ENCODE assay signal across 1 cellular context in the genomic region with DNA sequence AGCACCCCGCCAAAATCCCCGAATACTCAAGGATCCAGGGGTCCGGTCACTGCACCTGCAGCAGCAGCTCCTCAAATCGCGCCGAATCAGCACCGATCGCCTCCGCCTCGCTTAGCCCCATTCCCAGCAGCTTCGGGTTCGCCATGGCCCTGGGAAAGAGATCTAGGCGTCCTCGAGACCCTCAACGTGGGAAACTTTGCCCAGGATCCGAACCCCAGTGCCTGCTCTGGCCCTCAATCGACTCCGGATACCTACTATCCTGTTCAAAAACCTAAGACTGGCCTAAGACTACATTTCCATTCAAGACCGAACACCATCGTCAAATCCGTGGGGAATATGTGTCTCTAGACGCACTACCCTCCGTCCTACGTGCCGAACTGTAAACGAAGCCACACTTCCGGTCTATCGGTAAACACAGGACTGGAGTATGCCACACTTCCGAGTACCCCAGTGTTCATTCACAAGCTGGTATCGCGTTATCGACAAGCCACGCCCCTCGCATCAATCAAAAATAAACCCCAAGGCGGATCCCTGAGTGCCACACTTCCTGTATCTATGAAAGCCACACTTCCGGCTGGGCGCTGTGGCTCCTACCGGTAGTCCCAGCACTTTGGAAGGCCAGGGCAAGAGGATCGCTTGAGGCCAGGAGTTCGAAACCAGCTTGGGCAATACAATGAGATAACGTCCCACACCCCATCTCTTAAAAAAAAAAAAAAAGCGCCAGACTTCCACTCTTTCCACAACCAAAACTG.
TF ChIP-seq lines count a peak whose summit lies in the region.

TSS of gene PIH1D1 (minus strand) at position 385 of the 752 bp plus-strand sequence. CDS start at position 145, 240 bp downstream.

TF ChIP-seq in K562, 482 proteins besides CTCF, POLR2A, EP300 and RAD21 (continued from another document and continues in another):
- TF ChIP-seq, protein P1, sequence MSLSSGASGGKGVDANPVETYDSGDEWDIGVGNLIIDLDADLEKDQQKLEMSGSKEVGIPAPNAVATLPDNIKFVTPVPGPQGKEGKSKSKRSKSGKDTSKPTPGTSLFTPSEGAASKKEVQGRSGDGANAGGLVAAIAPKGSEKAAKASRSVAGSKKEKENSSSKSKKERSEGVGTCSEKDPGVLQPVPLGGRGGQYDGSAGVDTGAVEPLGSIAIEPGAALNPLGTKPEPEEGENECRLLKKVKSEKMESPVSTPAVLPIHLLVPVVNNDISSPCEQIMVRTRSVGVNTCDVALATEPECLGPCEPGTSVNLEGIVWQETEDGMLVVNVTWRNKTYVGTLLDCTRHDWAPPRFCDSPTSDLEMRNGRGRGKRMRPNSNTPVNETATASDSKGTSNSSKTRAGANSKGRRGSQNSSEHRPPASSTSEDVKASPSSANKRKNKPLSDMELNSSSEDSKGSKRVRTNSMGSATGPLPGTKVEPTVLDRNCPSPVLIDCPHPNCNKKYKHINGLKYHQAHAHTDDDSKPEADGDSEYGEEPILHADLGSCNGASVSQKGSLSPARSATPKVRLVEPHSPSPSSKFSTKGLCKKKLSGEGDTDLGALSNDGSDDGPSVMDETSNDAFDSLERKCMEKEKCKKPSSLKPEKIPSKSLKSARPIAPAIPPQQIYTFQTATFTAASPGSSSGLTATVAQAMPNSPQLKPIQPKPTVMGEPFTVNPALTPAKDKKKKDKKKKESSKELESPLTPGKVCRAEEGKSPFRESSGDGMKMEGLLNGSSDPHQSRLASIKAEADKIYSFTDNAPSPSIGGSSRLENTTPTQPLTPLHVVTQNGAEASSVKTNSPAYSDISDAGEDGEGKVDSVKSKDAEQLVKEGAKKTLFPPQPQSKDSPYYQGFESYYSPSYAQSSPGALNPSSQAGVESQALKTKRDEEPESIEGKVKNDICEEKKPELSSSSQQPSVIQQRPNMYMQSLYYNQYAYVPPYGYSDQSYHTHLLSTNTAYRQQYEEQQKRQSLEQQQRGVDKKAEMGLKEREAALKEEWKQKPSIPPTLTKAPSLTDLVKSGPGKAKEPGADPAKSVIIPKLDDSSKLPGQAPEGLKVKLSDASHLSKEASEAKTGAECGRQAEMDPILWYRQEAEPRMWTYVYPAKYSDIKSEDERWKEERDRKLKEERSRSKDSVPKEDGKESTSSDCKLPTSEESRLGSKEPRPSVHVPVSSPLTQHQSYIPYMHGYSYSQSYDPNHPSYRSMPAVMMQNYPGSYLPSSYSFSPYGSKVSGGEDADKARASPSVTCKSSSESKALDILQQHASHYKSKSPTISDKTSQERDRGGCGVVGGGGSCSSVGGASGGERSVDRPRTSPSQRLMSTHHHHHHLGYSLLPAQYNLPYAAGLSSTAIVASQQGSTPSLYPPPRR (CRISPR knock-in tag; IDR thresholded peaks at IDR 0.05; ENCODE audit: borderline replicate concordance): no peak
- TF ChIP-seq, protein P2, sequence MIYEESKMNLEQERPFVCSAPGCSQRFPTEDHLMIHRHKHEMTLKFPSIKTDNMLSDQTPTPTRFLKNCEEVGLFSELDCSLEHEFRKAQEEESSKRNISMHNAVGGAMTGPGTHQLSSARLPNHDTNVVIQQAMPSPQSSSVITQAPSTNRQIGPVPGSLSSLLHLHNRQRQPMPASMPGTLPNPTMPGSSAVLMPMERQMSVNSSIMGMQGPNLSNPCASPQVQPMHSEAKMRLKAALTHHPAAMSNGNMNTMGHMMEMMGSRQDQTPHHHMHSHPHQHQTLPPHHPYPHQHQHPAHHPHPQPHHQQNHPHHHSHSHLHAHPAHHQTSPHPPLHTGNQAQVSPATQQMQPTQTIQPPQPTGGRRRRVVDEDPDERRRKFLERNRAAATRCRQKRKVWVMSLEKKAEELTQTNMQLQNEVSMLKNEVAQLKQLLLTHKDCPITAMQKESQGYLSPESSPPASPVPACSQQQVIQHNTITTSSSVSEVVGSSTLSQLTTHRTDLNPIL (CRISPR knock-in tag; IDR thresholded peaks at IDR 0.05): no peak
- TF ChIP-seq HINFP (tag; conservative IDR thresholded peaks at IDR 0.05; ENCODE audit: low read depth) (no peak), MTA3 (IDR thresholded peaks at IDR 0.05; ENCODE audit: borderline replicate concordance) (no peak), NFE2 (IDR thresholded peaks at IDR 0.05; ENCODE audit: low read depth) (no peak), PYGO2 (tag; IDR thresholded peaks at IDR 0.05) (no peak), RBM25 (IDR thresholded peaks at IDR 0.05; ENCODE audit: low read depth, low read length, severe bottlenecking) (peak; percentile 8), PHF21A (IDR thresholded peaks at IDR 0.05; ENCODE audit: borderline replicate concordance, low read depth) (no peak), DMBX1 (CRISPR knock-in tag; IDR thresholded peaks at IDR 0.05; ENCODE audit: borderline replicate concordance) (no peak), COPS2 (conservative IDR thresholded peaks at IDR 0.05) (no peak), ELF2 (CRISPR knock-in tag; IDR thresholded peaks at IDR 0.05) (peak; percentile 79; the same call in 1 of the 2 replicates), HMBOX1 (IDR thresholded peaks at IDR 0.05) (no peak), NFYB (IDR thresholded peaks at IDR 0.05; ENCODE audit: extremely low read depth, insufficient read length) (no peak), TCF7 (IDR thresholded peaks at IDR 0.05; ENCODE audit: borderline replicate concordance) (no peak), ZNF253 (CRISPR knock-in tag; conservative IDR thresholded peaks at IDR 0.05) (no peak), CSDE1 (IDR thresholded peaks at IDR 0.05) (no peak), SAP30 (IDR thresholded peaks at IDR 0.05; ENCODE audit: borderline replicate concordance, insufficient read depth, low read depth, low read length, poor library complexity, severe bottlenecking) (no peak), TBP (optimal IDR thresholded peaks at IDR 0.05; ENCODE audit: low read depth, low read length) (peak; percentile 87)
- TF ChIP-seq, protein P3, sequence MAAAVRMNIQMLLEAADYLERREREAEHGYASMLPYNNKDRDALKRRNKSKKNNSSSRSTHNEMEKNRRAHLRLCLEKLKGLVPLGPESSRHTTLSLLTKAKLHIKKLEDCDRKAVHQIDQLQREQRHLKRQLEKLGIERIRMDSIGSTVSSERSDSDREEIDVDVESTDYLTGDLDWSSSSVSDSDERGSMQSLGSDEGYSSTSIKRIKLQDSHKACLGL (CRISPR knock-in tag; IDR thresholded peaks at IDR 0.05; ENCODE audit: borderline replicate concordance, poor library complexity, severe bottlenecking): no peak
- TF ChIP-seq, protein P4, sequence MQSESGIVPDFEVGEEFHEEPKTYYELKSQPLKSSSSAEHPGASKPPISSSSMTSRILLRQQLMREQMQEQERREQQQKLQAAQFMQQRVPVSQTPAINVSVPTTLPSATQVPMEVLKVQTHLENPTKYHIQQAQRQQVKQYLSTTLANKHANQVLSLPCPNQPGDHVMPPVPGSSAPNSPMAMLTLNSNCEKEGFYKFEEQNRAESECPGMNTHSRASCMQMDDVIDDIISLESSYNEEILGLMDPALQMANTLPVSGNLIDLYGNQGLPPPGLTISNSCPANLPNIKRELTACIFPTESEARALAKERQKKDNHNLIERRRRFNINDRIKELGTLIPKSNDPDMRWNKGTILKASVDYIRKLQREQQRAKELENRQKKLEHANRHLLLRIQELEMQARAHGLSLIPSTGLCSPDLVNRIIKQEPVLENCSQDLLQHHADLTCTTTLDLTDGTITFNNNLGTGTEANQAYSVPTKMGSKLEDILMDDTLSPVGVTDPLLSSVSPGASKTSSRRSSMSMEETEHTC (IDR thresholded peaks at IDR 0.05): no peak
- TF ChIP-seq, protein P5, sequence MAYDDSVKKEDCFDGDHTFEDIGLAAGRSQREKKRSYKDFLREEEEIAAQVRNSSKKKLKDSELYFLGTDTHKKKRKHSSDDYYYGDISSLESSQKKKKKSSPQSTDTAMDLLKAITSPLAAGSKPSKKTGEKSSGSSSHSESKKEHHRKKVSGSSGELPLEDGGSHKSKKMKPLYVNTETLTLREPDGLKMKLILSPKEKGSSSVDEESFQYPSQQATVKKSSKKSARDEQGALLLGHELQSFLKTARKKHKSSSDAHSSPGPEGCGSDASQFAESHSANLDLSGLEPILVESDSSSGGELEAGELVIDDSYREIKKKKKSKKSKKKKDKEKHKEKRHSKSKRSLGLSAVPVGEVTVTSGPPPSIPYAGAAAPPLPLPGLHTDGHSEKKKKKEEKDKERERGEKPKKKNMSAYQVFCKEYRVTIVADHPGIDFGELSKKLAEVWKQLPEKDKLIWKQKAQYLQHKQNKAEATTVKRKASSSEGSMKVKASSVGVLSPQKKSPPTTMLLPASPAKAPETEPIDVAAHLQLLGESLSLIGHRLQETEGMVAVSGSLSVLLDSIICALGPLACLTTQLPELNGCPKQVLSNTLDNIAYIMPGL (CRISPR knock-in tag; IDR thresholded peaks at IDR 0.05): no peak
- TF ChIP-seq, protein P6, sequence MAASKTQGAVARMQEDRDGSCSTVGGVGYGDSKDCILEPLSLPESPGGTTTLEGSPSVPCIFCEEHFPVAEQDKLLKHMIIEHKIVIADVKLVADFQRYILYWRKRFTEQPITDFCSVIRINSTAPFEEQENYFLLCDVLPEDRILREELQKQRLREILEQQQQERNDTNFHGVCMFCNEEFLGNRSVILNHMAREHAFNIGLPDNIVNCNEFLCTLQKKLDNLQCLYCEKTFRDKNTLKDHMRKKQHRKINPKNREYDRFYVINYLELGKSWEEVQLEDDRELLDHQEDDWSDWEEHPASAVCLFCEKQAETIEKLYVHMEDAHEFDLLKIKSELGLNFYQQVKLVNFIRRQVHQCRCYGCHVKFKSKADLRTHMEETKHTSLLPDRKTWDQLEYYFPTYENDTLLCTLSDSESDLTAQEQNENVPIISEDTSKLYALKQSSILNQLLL (CRISPR knock-in tag; IDR thresholded peaks at IDR 0.05; ENCODE audit: borderline replicate concordance): no peak
- TF ChIP-seq, protein P7, sequence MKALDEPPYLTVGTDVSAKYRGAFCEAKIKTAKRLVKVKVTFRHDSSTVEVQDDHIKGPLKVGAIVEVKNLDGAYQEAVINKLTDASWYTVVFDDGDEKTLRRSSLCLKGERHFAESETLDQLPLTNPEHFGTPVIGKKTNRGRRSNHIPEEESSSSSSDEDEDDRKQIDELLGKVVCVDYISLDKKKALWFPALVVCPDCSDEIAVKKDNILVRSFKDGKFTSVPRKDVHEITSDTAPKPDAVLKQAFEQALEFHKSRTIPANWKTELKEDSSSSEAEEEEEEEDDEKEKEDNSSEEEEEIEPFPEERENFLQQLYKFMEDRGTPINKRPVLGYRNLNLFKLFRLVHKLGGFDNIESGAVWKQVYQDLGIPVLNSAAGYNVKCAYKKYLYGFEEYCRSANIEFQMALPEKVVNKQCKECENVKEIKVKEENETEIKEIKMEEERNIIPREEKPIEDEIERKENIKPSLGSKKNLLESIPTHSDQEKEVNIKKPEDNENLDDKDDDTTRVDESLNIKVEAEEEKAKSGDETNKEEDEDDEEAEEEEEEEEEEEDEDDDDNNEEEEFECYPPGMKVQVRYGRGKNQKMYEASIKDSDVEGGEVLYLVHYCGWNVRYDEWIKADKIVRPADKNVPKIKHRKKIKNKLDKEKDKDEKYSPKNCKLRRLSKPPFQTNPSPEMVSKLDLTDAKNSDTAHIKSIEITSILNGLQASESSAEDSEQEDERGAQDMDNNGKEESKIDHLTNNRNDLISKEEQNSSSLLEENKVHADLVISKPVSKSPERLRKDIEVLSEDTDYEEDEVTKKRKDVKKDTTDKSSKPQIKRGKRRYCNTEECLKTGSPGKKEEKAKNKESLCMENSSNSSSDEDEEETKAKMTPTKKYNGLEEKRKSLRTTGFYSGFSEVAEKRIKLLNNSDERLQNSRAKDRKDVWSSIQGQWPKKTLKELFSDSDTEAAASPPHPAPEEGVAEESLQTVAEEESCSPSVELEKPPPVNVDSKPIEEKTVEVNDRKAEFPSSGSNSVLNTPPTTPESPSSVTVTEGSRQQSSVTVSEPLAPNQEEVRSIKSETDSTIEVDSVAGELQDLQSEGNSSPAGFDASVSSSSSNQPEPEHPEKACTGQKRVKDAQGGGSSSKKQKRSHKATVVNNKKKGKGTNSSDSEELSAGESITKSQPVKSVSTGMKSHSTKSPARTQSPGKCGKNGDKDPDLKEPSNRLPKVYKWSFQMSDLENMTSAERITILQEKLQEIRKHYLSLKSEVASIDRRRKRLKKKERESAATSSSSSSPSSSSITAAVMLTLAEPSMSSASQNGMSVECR (CRISPR knock-in tag; IDR thresholded peaks at IDR 0.05): peak; percentile 39; the same call in 1 of the 2 replicates
- TF ChIP-seq, protein P8, sequence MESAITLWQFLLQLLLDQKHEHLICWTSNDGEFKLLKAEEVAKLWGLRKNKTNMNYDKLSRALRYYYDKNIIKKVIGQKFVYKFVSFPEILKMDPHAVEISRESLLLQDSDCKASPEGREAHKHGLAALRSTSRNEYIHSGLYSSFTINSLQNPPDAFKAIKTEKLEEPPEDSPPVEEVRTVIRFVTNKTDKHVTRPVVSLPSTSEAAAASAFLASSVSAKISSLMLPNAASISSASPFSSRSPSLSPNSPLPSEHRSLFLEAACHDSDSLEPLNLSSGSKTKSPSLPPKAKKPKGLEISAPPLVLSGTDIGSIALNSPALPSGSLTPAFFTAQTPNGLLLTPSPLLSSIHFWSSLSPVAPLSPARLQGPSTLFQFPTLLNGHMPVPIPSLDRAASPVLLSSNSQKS (CRISPR knock-in tag; IDR thresholded peaks at IDR 0.05): no peak
- TF ChIP-seq, protein P9, sequence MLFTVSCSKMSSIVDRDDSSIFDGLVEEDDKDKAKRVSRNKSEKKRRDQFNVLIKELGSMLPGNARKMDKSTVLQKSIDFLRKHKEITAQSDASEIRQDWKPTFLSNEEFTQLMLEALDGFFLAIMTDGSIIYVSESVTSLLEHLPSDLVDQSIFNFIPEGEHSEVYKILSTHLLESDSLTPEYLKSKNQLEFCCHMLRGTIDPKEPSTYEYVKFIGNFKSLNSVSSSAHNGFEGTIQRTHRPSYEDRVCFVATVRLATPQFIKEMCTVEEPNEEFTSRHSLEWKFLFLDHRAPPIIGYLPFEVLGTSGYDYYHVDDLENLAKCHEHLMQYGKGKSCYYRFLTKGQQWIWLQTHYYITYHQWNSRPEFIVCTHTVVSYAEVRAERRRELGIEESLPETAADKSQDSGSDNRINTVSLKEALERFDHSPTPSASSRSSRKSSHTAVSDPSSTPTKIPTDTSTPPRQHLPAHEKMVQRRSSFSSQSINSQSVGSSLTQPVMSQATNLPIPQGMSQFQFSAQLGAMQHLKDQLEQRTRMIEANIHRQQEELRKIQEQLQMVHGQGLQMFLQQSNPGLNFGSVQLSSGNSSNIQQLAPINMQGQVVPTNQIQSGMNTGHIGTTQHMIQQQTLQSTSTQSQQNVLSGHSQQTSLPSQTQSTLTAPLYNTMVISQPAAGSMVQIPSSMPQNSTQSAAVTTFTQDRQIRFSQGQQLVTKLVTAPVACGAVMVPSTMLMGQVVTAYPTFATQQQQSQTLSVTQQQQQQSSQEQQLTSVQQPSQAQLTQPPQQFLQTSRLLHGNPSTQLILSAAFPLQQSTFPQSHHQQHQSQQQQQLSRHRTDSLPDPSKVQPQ (CRISPR knock-in tag; IDR thresholded peaks at IDR 0.05; ENCODE audit: borderline replicate concordance): no peak
